In the genomic region with DNA sequence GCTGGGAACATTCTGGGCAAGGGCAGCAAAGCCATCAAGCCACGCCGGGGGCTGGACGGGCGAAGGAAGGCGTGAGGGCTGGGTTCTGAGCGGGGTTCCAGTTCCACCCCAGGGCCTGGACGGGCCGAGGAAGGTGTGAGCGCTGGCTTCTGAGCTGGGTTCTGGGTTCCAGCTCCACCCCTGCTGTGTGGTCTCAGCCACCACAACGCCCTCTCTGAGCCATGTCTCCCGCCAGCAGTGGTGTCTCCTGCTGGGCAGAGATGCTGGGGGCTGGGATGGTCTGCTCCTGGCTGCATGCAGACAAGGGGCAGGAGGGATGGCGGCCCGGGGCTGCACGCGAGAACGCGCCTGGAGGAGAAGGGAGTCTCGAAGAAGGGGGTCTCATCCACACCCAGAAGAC, we compare ENCODE assay signal across 22 cellular contexts. TPM values are rescaled to one million over a fixed set of nuclear protein-coding genes. Genes with fewer than 3 reads are reported as not detected.
"Had no signal": no experiment of that assay in that cellular context is flagged by ENCODE, and none has a peak within 500 bp of the region (broad histone marks: within the 10 kb centered on the region; RNA-seq: fewer than 3 reads in every experiment).

No MANE protein-coding gene starts in this region.

- DNase-seq: activated CD4-positive, alpha-beta memory T cell treated with anti-CD3 and anti-CD28 coated beads for 36 hours; activated CD4-positive, alpha-beta T cell treated with anti-CD3 and anti-CD28 coated beads for 36 hours; activated gamma-delta T cell treated with Interleukin-2 at 50 U/mL for 16 hours; activated naive CD8-positive, alpha-beta T cell treated with anti-CD3 and anti-CD28 coated beads, Interleukin-2, amount 10 ng/mL, durations not matched to agents 7 days and 5 days; activated T-cell treated with anti-CD3 and anti-CD28 coated beads, Interleukin-2, amount 50 U/mL, for 72 hours; central memory CD4-positive, alpha-beta T cell; colonic mucosa; effector CD4-positive, alpha-beta T cell; hypothalamus; left ventricle myocardium superior; nephron progenitor cell; ovary; stimulated activated CD4-positive, alpha-beta T cell treated with anti-CD3 and anti-CD28 coated beads, Interleukin-12 subunit alpha, Interleukin-12 subunit beta, amount 100 ng/mL, for 4 hours; stimulated activated CD4-positive, alpha-beta T cell treated with anti-CD3 and anti-CD28 coated beads, Interleukin-2, amount 100 ng/mL, for 24 hours; T-cell; T1000; tibial artery; uterus had no signal

- H3K36me3 ChIP-seq: colonic mucosa, esophagus muscularis mucosa, ovary, tibial artery, uterus had no signal

- H3K9me3 ChIP-seq: colonic mucosa, esophagus muscularis mucosa, ovary, tibial artery, uterus had no signal

- H3K9me3 Mint-ChIP-seq: activated CD4-positive, alpha-beta memory T cell treated with anti-CD3 and anti-CD28 coated beads for 36 hours; activated naive CD8-positive, alpha-beta T cell treated with anti-CD3 and anti-CD28 coated beads, Interleukin-2, amount 10 ng/mL, durations not matched to agents 7 days and 5 days; activated T-cell treated with anti-CD3 and anti-CD28 coated beads, Interleukin-2, amount 50 U/mL, for 72 hours; memory B cell; nephron progenitor cell; T-cell had no signal

- H3K4me3 Mint-ChIP-seq: activated CD4-positive, alpha-beta T cell treated with anti-CD3 and anti-CD28 coated beads for 36 hours; activated naive CD8-positive, alpha-beta T cell treated with anti-CD3 and anti-CD28 coated beads, Interleukin-2, amount 10 ng/mL, durations not matched to agents 7 days and 5 days; activated T-cell treated with anti-CD3 and anti-CD28 coated beads, Interleukin-2, amount 50 U/mL, for 72 hours; memory B cell; nephron progenitor cell had no signal

- ATAC-seq: activated CD4-positive, alpha-beta T cell treated with anti-CD3 and anti-CD28 coated beads for 36 hours; activated T-cell treated with anti-CD3 and anti-CD28 coated beads, Interleukin-2, amount 50 U/mL, for 72 hours; left ventricle myocardium superior; T-cell had no signal

- H3K27ac Mint-ChIP-seq: activated CD4-positive, alpha-beta memory T cell treated with anti-CD3 and anti-CD28 coated beads for 36 hours; activated CD4-positive, alpha-beta T cell treated with anti-CD3 and anti-CD28 coated beads for 36 hours; activated naive CD8-positive, alpha-beta T cell treated with anti-CD3 and anti-CD28 coated beads, Interleukin-2, amount 10 ng/mL, durations not matched to agents 7 days and 5 days; activated T-cell treated with anti-CD3 and anti-CD28 coated beads, Interleukin-2, amount 50 U/mL, for 72 hours; memory B cell; nephron progenitor cell had no signal

- H3K4me3 ChIP-seq: colonic mucosa, esophagus muscularis mucosa, ovary, tibial artery, uterus had no signal

- H3K27ac ChIP-seq: colonic mucosa, esophagus muscularis mucosa, ovary, tibial artery, uterus had no signal

- H3K27me3 ChIP-seq: ovary had no signal

- H3K36me3 Mint-ChIP-seq: activated CD4-positive, alpha-beta memory T cell treated with anti-CD3 and anti-CD28 coated beads for 36 hours; activated naive CD8-positive, alpha-beta T cell treated with anti-CD3 and anti-CD28 coated beads, Interleukin-2, amount 10 ng/mL, durations not matched to agents 7 days and 5 days; brain had no signal

RNA-seq across cellular contexts. Expression of gene CPNE7, which starts 3.9 kb away (rescaled TPM):
- total RNA-seq: left ventricle myocardium superior, subcutaneous adipose tissue had no signal

RNA-seq across cellular contexts. Expression of gene DPEP1, which starts 41.8 kb away (rescaled TPM):
- total RNA-seq: activated CD4-positive, alpha-beta memory T cell treated with anti-CD3 and anti-CD28 coated beads for 36 hours; activated CD4-positive, alpha-beta T cell treated with anti-CD3 and anti-CD28 coated beads for 36 hours; activated naive CD8-positive, alpha-beta T cell treated with anti-CD3 and anti-CD28 coated beads, Interleukin-2, amount 10 ng/mL, durations not matched to agents 7 days and 5 days; activated T-cell treated with anti-CD3 and anti-CD28 coated beads, Interleukin-2, amount 50 U/mL, for 72 hours; left ventricle myocardium superior had no signal
